Comparison of ENCODE assay signal across 8 cellular contexts in genomic region chr19:42420055-42420544, GRCh38. TPM values are rescaled to one million over a fixed set of nuclear protein-coding genes. Genes with fewer than 3 reads are reported as not detected.
DNase-seq lines count a peak whose midpoint lies in the region; ATAC-seq and TF ChIP-seq lines count a peak whose summit lies in the region.

No MANE protein-coding gene starts in this region.

- H3K27ac ChIP-seq in C4-2B (peak overlapping the region; percentile 44; the same call in 1 of the 2 replicates), OCI-LY1 (ENCODE audit: low read depth, low read length, poor library complexity, severe bottlenecking) (peak overlapping the region; percentile 1), spleen (peak overlapping the region in 6 of 8 donors; percentile 2 to 92 (median 90))

- peak overlapping the region; percentile 15; the same call in 1 of the 2 replicates for H3K4me2 ChIP-seq in OCI-LY1 (ENCODE audit: low read length)

- no peaks in the 10 kb centered on the region for H3K9me3 ChIP-seq in OCI-LY1 (ENCODE audit: low read length)
- no peaks in the 10 kb centered on the region for H3K9me3 ChIP-seq in spleen

- H3K79me2 ChIP-seq in OCI-LY1 (ENCODE audit: insufficient read depth, low read length) = no peaks in the 10 kb centered on the region

- TF ChIP-seq POLR2A in spleen (IDR thresholded peaks at IDR 0.05) = no peak

- no peaks in the 10 kb centered on the region for H4K20me1 ChIP-seq in OCI-LY1 (ENCODE audit: insufficient read depth, low read length)

- ATAC-seq in GM21737 (IDR thresholded peaks at IDR 0.05; ENCODE audit: unreplicated experiment) (peak; percentile 41), GM19023 (IDR thresholded peaks at IDR 0.05; ENCODE audit: unreplicated experiment) (no peak), HG02973 (IDR thresholded peaks at IDR 0.05; ENCODE audit: unreplicated experiment) (no peak)

- TF ChIP-seq CTCF in C4-2B (conservative IDR thresholded peaks at IDR 0.05) = peak; percentile 74
- TF ChIP-seq CTCF in OCI-LY1 (IDR thresholded peaks at IDR 0.05; ENCODE audit: low read length) = peak; percentile 99
- peak; percentile 58 for TF ChIP-seq CTCF in fibroblast of the aortic adventitia (IDR thresholded peaks at IDR 0.05; ENCODE audit: insufficient read depth, low read length)
- peak; percentile 42 to 82 (median 69) for TF ChIP-seq CTCF in spleen (IDR thresholded peaks at IDR 0.05 in 8 of 11, conservative IDR thresholded peaks at IDR 0.05 in 3 of 11)

- H3K9ac ChIP-seq in OCI-LY1 (ENCODE audit: low read length) = no peak overlapping the region; the same call in 1 of the 2 replicates

- no peaks in the 10 kb centered on the region for H3K27me3 ChIP-seq in OCI-LY1 (ENCODE audit: insufficient read depth, low read length)
- H3K27me3 ChIP-seq in spleen (replicated peaks in 1 of 7) = peaks cover 0 to 7% (median 0%) of the 10 kb centered on the region in 7 donors

- 52 to 61% (median 55%) methylated on average over 10 of the region's 10 CpGs for WGBS in spleen, 5 donors

- no peaks in the 10 kb centered on the region for H3K9me2 ChIP-seq in OCI-LY1 (ENCODE audit: low read depth, low read length)

- peaks cover 6% of the 10 kb centered on the region; the same call in 1 of the 2 replicates for H3K36me3 ChIP-seq in OCI-LY1 (ENCODE audit: insufficient read depth, low read length)
- peaks cover 0 to 38% (median 4%) of the 10 kb centered on the region in 6 donors for H3K36me3 ChIP-seq in spleen

- intact Hi-C loops in spleen (cut with DNase I; ENCODE audit: low total_unique reads) = no loop called here

- H3F3A ChIP-seq in OCI-LY1 (ENCODE audit: insufficient read depth, low read length) = no peaks in the 10 kb centered on the region

- H3K4me1 ChIP-seq in OCI-LY1 (ENCODE audit: insufficient read depth, low read length, severe bottlenecking) (peaks cover 33% of the 10 kb centered on the region), spleen (peaks cover 24 to 63% (median 50%) of the 10 kb centered on the region in 6 donors)

- no peak overlapping the region for H2AFZ ChIP-seq in OCI-LY1 (ENCODE audit: low read length)

- H3K4me3 ChIP-seq in OCI-LY1 (ENCODE audit: low read depth, low read length, poor library complexity, severe bottlenecking) = no peak overlapping the region
- H3K4me3 ChIP-seq in fibroblast of the aortic adventitia (ENCODE audit: low read depth, low read length) = no peak overlapping the region
- H3K4me3 ChIP-seq in spleen = no peak overlapping the region

- peak; percentile 82 to 86 for DNase-seq in activated T-cell treated with anti-CD3 and anti-CD28 coated beads, Interleukin-2, amount 50 U/mL, for 48 hours
- DNase-seq in fibroblast of the aortic adventitia (ENCODE audit: low read depth) = peak; percentile 29
- peak; percentile 87 for DNase-seq in spleen

RNA-seq across cellular contexts. Expression of gene LIPE, which starts 7.1 kb away (rescaled TPM):
- 1.4 and 1.6 TPM in 2 replicates for total RNA-seq in fibroblast of the aortic adventitia (ENCODE audit: low replicate concordance)
- 10 to 100 TPM; 20.7 to 43.7 (median 25.3) TPM for total RNA-seq in spleen
- polyA plus RNA-seq in spleen = 10 to 100 TPM; 20.6 to 39.5 (median 21.1) TPM

RNA-seq across cellular contexts. Expression of gene CXCL17, which starts 22.6 kb away (rescaled TPM):
- total RNA-seq in fibroblast of the aortic adventitia (ENCODE audit: low replicate concordance) (not detected in 2 replicates), spleen (not detected)
- under 1 TPM; 0.11 to 0.19 (median 0.12) TPM for polyA plus RNA-seq in spleen

RNA-seq across cellular contexts. Expression of gene CNFN, which starts 30.0 kb away (rescaled TPM):
- total RNA-seq in fibroblast of the aortic adventitia (ENCODE audit: low replicate concordance) (not detected in 2 replicates), spleen (1 to 10 TPM in 4 of 7 donors, under 1 TPM in 1, not detected in 2; 0.80 to 2.8 (median 2.5) TPM)
- polyA plus RNA-seq in spleen = 10 to 100 TPM; 13.1 to 16.8 (median 15.7) TPM

Comparison
In these comparisons a context has a peak if more than half of its experiments do, and no peak if none do; other contexts are left out.
1. H3K27ac ChIP-seq: peak in every context shown above with its lines; median percentile 90 in spleen; 44 in C4-2B; 1 in OCI-LY1.
2. DNase-seq: peak in every context shown above with its lines; median percentile 87 in spleen; 84 in activated T-cell treated with anti-CD3 and anti-CD28 coated beads, Interleukin-2, amount 50 U/mL, for 48 hours; 29 in fibroblast of the aortic adventitia.